Comparison of ENCODE assay signal across 14 cellular contexts in genomic region chr11:12213920-12214319, GRCh38.
DNase-seq lines count a peak whose midpoint lies in the region; ATAC-seq, FAIRE-seq and TF ChIP-seq lines count a peak whose summit lies in the region.
"Had no signal": no experiment of that assay in that cellular context is flagged by ENCODE, and none has a peak within 500 bp of the region (broad histone marks: within the 10 kb centered on the region; RNA-seq: fewer than 3 reads in every experiment).

No MANE protein-coding gene starts in this region.

- peaks cover 50% of the 10 kb centered on the region for H3K4me1 Mint-ChIP-seq in HFFc6 (ENCODE audit: low read depth)
- H3K4me1 Mint-ChIP-seq: activated naive CD4-positive, alpha-beta T cell treated with anti-CD3 and anti-CD28 coated beads, Interleukin-2, amount 10 ng/mL, durations not matched to agents 7 days and 5 days had no signal

- TF ChIP-seq CTCF in HFFc6 (IDR thresholded peaks at IDR 0.05) (no peak), astrocyte of the cerebellum (IDR thresholded peaks at IDR 0.05; ENCODE audit: low read depth, low read length, missing control alignments) (no peak), prostate gland (IDR thresholded peaks at IDR 0.05) (no peak)

- peaks cover 82% of the 10 kb centered on the region for H3K36me3 Mint-ChIP-seq in HFFc6 (ENCODE audit: low read depth)

- no peaks in the 10 kb centered on the region for H3K36me3 ChIP-seq in prostate gland

- TF ChIP-seq POLR2A in prostate gland (IDR thresholded peaks at IDR 0.05) = no peak

- no peak overlapping the region for H3K4me3 Mint-ChIP-seq in HFFc6
- H3K4me3 Mint-ChIP-seq: activated naive CD4-positive, alpha-beta T cell treated with anti-CD3 and anti-CD28 coated beads, Interleukin-2, amount 10 ng/mL, durations not matched to agents 7 days and 5 days; neural crest cell had no signal

- no peaks in the 10 kb centered on the region for H3K9me3 Mint-ChIP-seq in HFFc6
- H3K9me3 Mint-ChIP-seq: activated naive CD4-positive, alpha-beta T cell treated with anti-CD3 and anti-CD28 coated beads, Interleukin-2, amount 10 ng/mL, durations not matched to agents 7 days and 5 days; neural crest cell had no signal

- WGBS in prostate gland = 83% methylated on average over 5 of the region's 5 CpGs

- no peak for ATAC-seq in GM21447 (IDR thresholded peaks at IDR 0.05; ENCODE audit: unreplicated experiment)

- intact Hi-C loops in prostate gland (cut with DNase I) = no loop called here

- no peak overlapping the region for H3K27ac ChIP-seq in prostate gland

- no peaks in the 10 kb centered on the region for H3K9me3 ChIP-seq in prostate gland
- H3K9me3 ChIP-seq: left lung, Peyer's patch had no signal

- no peak for FAIRE-seq in GM19239 (lab: Jason Lieb, UNC)

- peaks cover 13% of the 10 kb centered on the region for H3K4me1 ChIP-seq in prostate gland (replicated peaks)

- DNase-seq in A172 (ENCODE audit: low spot score) (peak; percentile 79), HFFc6 (peak; percentile 25), astrocyte of the cerebellum (ENCODE audit: low read depth) (peak; percentile 41), kidney tubule cell (ENCODE audit: low spot score) (peak; percentile 29), GM19239 (ENCODE audit: insufficient read length, low spot score) (no peak), 8988T (no peak), prostate gland (ENCODE audit: low spot score) (no peak)
- DNase-seq: activated naive CD4-positive, alpha-beta T cell treated with anti-CD3 and anti-CD28 coated beads, Interleukin-2, amount 10 ng/mL, durations not matched to agents 7 days and 5 days; left lung; NCI-H1092; NCI-H446 treated with DMSO at 0.1 percent for 48 hours; Peyer's patch had no signal

- in situ Hi-C loops in astrocyte of the cerebellum (cut with HindIII; ENCODE audit: low sequenced_read_pairs) = no loop called here

- H3K4me3 ChIP-seq in astrocyte of the cerebellum (ENCODE audit: low read depth, low read length) (no peak overlapping the region), prostate gland (no peak overlapping the region)
- H3K4me3 ChIP-seq: left lung, Peyer's patch had no signal

- peaks cover under 1% of the 10 kb centered on the region; the same call in 1 of the 2 replicates for H3K27me3 Mint-ChIP-seq in HFFc6 (ENCODE audit: insufficient read depth)
- H3K27me3 Mint-ChIP-seq: activated naive CD4-positive, alpha-beta T cell treated with anti-CD3 and anti-CD28 coated beads, Interleukin-2, amount 10 ng/mL, durations not matched to agents 7 days and 5 days had no signal

- H3K27me3 ChIP-seq in prostate gland (replicated peaks; ENCODE audit: insufficient read depth) = no peaks in the 10 kb centered on the region
- H3K27me3 ChIP-seq: left lung, Peyer's patch had no signal

- peak overlapping the region; percentile 56 for H3K27ac Mint-ChIP-seq in HFFc6
- H3K27ac Mint-ChIP-seq: activated naive CD4-positive, alpha-beta T cell treated with anti-CD3 and anti-CD28 coated beads, Interleukin-2, amount 10 ng/mL, durations not matched to agents 7 days and 5 days had no signal

Comparison
In these comparisons a context has a peak if more than half of its experiments do, and no peak if none do; other contexts are left out.
1. DNase-seq: peak in A172 (single experiment), HFFc6 (single experiment), astrocyte of the cerebellum (single experiment) and kidney tubule cell (single experiment); none in GM19239 (single experiment), 8988T (single experiment) and prostate gland (single experiment).